ENCODE assay signal across 22 cellular contexts in the genomic region with DNA sequence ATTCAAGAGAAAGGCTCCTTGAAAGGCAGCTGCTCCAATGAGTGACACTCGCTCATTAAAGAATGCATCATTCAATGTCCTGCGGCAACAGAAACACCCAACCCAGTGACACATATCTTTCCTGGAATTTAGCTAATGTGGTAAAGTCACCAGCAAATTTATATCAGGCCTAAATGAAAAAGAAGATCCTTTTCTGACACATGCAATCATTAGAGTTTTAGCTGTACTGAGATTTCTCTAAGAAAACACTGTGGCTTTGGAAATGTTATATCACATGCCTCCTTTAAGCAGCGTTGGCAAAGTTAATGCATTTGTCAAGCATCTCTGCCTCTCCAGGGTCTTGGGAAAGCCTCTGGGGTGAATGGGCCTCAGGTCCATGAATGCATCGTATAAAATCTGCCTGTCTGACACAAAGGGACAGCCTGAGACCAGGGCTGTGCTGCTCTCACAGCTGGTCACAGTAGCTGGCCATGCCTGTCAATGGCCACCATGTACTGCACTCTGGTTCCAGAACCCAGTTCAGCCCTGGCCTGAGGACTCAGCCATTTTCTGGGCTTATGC.
A peak's percentile ranks its signal among the peaks of the same experiment; 100 is the strongest.
DNase-seq lines count a peak whose midpoint lies in the region; FAIRE-seq and TF ChIP-seq lines count a peak whose summit lies in the region.
"Had no signal": no experiment of that assay in that cellular context is flagged by ENCODE, and none has a peak within 500 bp of the region (broad histone marks: within the 10 kb centered on the region; RNA-seq: fewer than 3 reads in every experiment).

No MANE protein-coding gene starts in this region.

- H3K27me3 ChIP-seq in astrocyte (ENCODE audit: insufficient read depth, low read length): no peaks in the 10 kb centered on the region
- H3K27me3 ChIP-seq in tibial nerve: no peaks in the 10 kb centered on the region
- H3K27me3 ChIP-seq: sigmoid colon had no signal

- H3K4me1 Mint-ChIP-seq in astrocyte (ENCODE audit: low read depth, unreplicated experiment): peaks cover 9% of the 10 kb centered on the region
- H3K4me1 Mint-ChIP-seq: stimulated activated memory B cell treated with anti-CD40 and anti-IgM and Interleukin-4, amounts not matched to agents 10 μg/mL and 1 μg/mL and 100 μg/mL, for 72 hours had no signal

- peak overlapping the region; percentile 59 for H3K4me2 ChIP-seq in astrocyte (ENCODE audit: low read length)
- no peak overlapping the region for H3K4me2 ChIP-seq in OCI-LY7 (ENCODE audit: low read length)

- peak overlapping the region; percentile 14 for H3K9ac ChIP-seq in astrocyte (ENCODE audit: low read length)

- H3K4me3 Mint-ChIP-seq in astrocyte (ENCODE audit: unreplicated experiment): no peak overlapping the region
- H3K4me3 Mint-ChIP-seq: activated T-cell treated with anti-CD3 and anti-CD28 coated beads, Interleukin-2, amount 50 U/mL, for 24 hours; naive thymus-derived CD8-positive, alpha-beta T cell; stimulated activated memory B cell treated with anti-CD40 and anti-IgM and Interleukin-4, amounts not matched to agents 10 μg/mL and 1 μg/mL and 100 μg/mL, for 72 hours had no signal

- H2AFZ ChIP-seq in astrocyte (ENCODE audit: low read depth, low read length): no peak overlapping the region
- no peak overlapping the region for H2AFZ ChIP-seq in OCI-LY7 (ENCODE audit: low read length)

- H3K4me3 ChIP-seq in astrocyte (ENCODE audit: insufficient read depth, low read depth, low read length): no peak overlapping the region
- no peak overlapping the region for H3K4me3 ChIP-seq in tibial nerve
- H3K4me3 ChIP-seq in OCI-LY7 (ENCODE audit: low read depth, low read length, poor library complexity, severe bottlenecking): no peak overlapping the region
- H3K4me3 ChIP-seq: sigmoid colon, thoracic aorta had no signal

- FAIRE-seq in astrocyte (lab: Jason Lieb, UNC): peak; percentile 32
- FAIRE-seq: GM18507 had no signal

- WGBS in tibial nerve, 2 donors: 43 to 57% methylated on average over 4 of the region's 4 CpGs

- H4K20me1 ChIP-seq in astrocyte (ENCODE audit: insufficient read depth, low read length): peaks cover 37% of the 10 kb centered on the region
- no peaks in the 10 kb centered on the region for H4K20me1 ChIP-seq in OCI-LY7 (ENCODE audit: insufficient read depth, low read length)

- no peak for TF ChIP-seq POLR2A in tibial nerve (IDR thresholded peaks at IDR 0.05)

- POLR2A ChIA-PET in OCI-LY7 (lab: Charles Lee): no interaction called here

- peaks cover 31% of the 10 kb centered on the region for H3K4me1 ChIP-seq in astrocyte (ENCODE audit: insufficient read depth, low read length)
- no peaks in the 10 kb centered on the region for H3K4me1 ChIP-seq in tibial nerve
- no peaks in the 10 kb centered on the region for H3K4me1 ChIP-seq in OCI-LY7 (ENCODE audit: insufficient read depth, low read length, poor library complexity, severe bottlenecking)
- H3K4me1 ChIP-seq: Caco-2 had no signal

- H3K27ac Mint-ChIP-seq in astrocyte (ENCODE audit: unreplicated experiment): no peak overlapping the region
- H3K27ac Mint-ChIP-seq: activated T-cell treated with anti-CD3 and anti-CD28 coated beads, Interleukin-2, amount 50 U/mL, for 24 hours; naive thymus-derived CD8-positive, alpha-beta T cell; stimulated activated memory B cell treated with anti-CD40 and anti-IgM and Interleukin-4, amounts not matched to agents 10 μg/mL and 1 μg/mL and 100 μg/mL, for 72 hours had no signal

- intact Hi-C loops in OCI-LY7 (cut with micrococcal nuclease; ENCODE audit: unreplicated experiment): no loop called here

- no peak for TF ChIP-seq CTCF in astrocyte (IDR thresholded peaks at IDR 0.05; ENCODE audit: insufficient read depth, low read depth, low read length)
- TF ChIP-seq CTCF in tibial nerve (IDR thresholded peaks at IDR 0.05): no peak
- no peak for TF ChIP-seq CTCF in OCI-LY7 (conservative IDR thresholded peaks at IDR 0.05; ENCODE audit: low read length)

- H3K36me3 Mint-ChIP-seq in astrocyte (ENCODE audit: low read depth, unreplicated experiment): no peaks in the 10 kb centered on the region
- H3K36me3 Mint-ChIP-seq: naive thymus-derived CD8-positive, alpha-beta T cell; stimulated activated memory B cell treated with anti-CD40 and anti-IgM and Interleukin-4, amounts not matched to agents 10 μg/mL and 1 μg/mL and 100 μg/mL, for 72 hours had no signal

- H3K79me2 ChIP-seq in astrocyte (ENCODE audit: insufficient read depth, low read length) (peaks cover 36% of the 10 kb centered on the region), OCI-LY7 (ENCODE audit: insufficient read depth, low read depth, low read length) (no peaks in the 10 kb centered on the region)

- CTCF ChIA-PET in OCI-LY7 (lab: Charles Lee; ENCODE audit: unreplicated experiment): no interaction called here

- no peaks in the 10 kb centered on the region for H3K36me3 ChIP-seq in astrocyte (ENCODE audit: insufficient read depth, low read length)
- H3K36me3 ChIP-seq in tibial nerve: no peaks in the 10 kb centered on the region
- no peaks in the 10 kb centered on the region for H3K36me3 ChIP-seq in OCI-LY7 (ENCODE audit: insufficient read depth, low read length)
- H3K36me3 ChIP-seq: sigmoid colon, thoracic aorta had no signal

- no peaks in the 10 kb centered on the region for H3K9me2 ChIP-seq in OCI-LY7 (ENCODE audit: insufficient read depth, low read length)

- no peaks in the 10 kb centered on the region for H3K9me3 ChIP-seq in astrocyte (ENCODE audit: insufficient read depth, low read depth, low read length)
- H3K9me3 ChIP-seq in tibial nerve: no peaks in the 10 kb centered on the region
- H3K9me3 ChIP-seq in OCI-LY7 (ENCODE audit: low read length): no peaks in the 10 kb centered on the region
- H3K9me3 ChIP-seq: Caco-2, sigmoid colon, thoracic aorta had no signal

- TF ChIP-seq EP300 in tibial nerve (IDR thresholded peaks at IDR 0.05): no peak

- BruUV-seq in OCI-LY7 (replicated peaks; lab: Mats Ljungman, UMichigan): no TSS peak

- H3K27ac ChIP-seq in astrocyte (ENCODE audit: low read depth, low read length): peak overlapping the region; percentile 26
- no peak overlapping the region for H3K27ac ChIP-seq in tibial nerve
- H3K27ac ChIP-seq in OCI-LY7 (ENCODE audit: low read depth, low read length, poor library complexity, severe bottlenecking): no peak overlapping the region
- H3K27ac ChIP-seq: sigmoid colon, thoracic aorta had no signal

- no peaks in the 10 kb centered on the region for H3K9me3 Mint-ChIP-seq in astrocyte (ENCODE audit: unreplicated experiment)
- H3K9me3 Mint-ChIP-seq: activated T-cell treated with anti-CD3 and anti-CD28 coated beads, Interleukin-2, amount 50 U/mL, for 24 hours; naive thymus-derived CD8-positive, alpha-beta T cell; stimulated activated memory B cell treated with anti-CD40 and anti-IgM and Interleukin-4, amounts not matched to agents 10 μg/mL and 1 μg/mL and 100 μg/mL, for 72 hours had no signal

- peaks cover 11% of the 10 kb centered on the region for H3K27me3 Mint-ChIP-seq in astrocyte (ENCODE audit: low read depth, unreplicated experiment)
- H3K27me3 Mint-ChIP-seq: activated T-cell treated with anti-CD3 and anti-CD28 coated beads, Interleukin-2, amount 50 U/mL, for 24 hours; stimulated activated memory B cell treated with anti-CD40 and anti-IgM and Interleukin-4, amounts not matched to agents 10 μg/mL and 1 μg/mL and 100 μg/mL, for 72 hours had no signal

- DNase-seq in HPDE6-E6E7 (ENCODE audit: extremely low spot score) (peak; percentile 22), astrocyte (ENCODE audit: low read depth) (peak; percentile 45), kidney tubule cell (ENCODE audit: low spot score) (peak; percentile 71), superior temporal gyrus (ENCODE audit: extremely low spot score) (peak; percentile 37), tibial nerve (ENCODE audit: low spot score in 2 of 2) (no peak), OCI-LY7 (ENCODE audit: low spot score) (no peak), KG1 (lab: John Stamatoyannopoulos, UW) (no peak)
- DNase-seq: activated CD4-positive, CD25-positive, alpha-beta regulatory T cell treated with anti-CD3 and anti-CD28 coated beads, Interleukin-2, amount 50 U/mL, for 72 hours; activated naive CD4-positive, alpha-beta T cell treated with Interleukin-2 at 50 U/mL for 16 hours; activated T-cell treated with anti-CD3 and anti-CD28 coated beads, Interleukin-2, amount 50 U/mL, for 24 hours; Caco-2; left cardiac atrium; mesendoderm; naive thymus-derived CD8-positive, alpha-beta T cell; NCI-H1092; NCI-H2081; NCI-H446 treated with DMSO at 0.1 percent for 48 hours; posterior cingulate gyrus; sigmoid colon had no signal

Comparison
In these comparisons a context has a peak if more than half of its experiments do, and no peak if none do; other contexts are left out.
1. DNase-seq: peak in HPDE6-E6E7 (single experiment), astrocyte (single experiment), kidney tubule cell (single experiment) and superior temporal gyrus (single experiment); none in tibial nerve (0 of 2), OCI-LY7 (single experiment) and KG1 (single experiment).